Comparison of ENCODE assay signal across 28 cellular contexts in genomic region chr18:21841570-21841969, GRCh38.
"Had no signal": no experiment of that assay in that cellular context is flagged by ENCODE, and none has a peak within 500 bp of the region (broad histone marks: within the 10 kb centered on the region; RNA-seq: fewer than 3 reads in every experiment).

No MANE protein-coding gene starts in this region.

- H3K4me3 ChIP-seq: stomach, suprapubic skin, testis, thoracic aorta, thyroid gland, tibial artery, tibial nerve, transverse colon, upper lobe of left lung, upper lobe of right lung, uterus, vagina had no signal

- ATAC-seq: stimulated activated effector memory CD8-positive, alpha-beta T cell treated with anti-CD3 and anti-CD28 coated beads, Interleukin-12 subunit alpha, Interleukin-12 subunit beta, amount 100 ng/mL, for 72 hours; stimulated activated memory B cell treated with anti-CD40 and anti-IgM and Interleukin-4, amounts not matched to agents 10 μg/mL and 1 μg/mL and 100 μg/mL, for 72 hours; stimulated activated naive B cell treated with anti-CD40 and anti-IgM and Interleukin-4, amounts not matched to agents 10 μg/mL and 1 μg/mL and 100 μg/mL, for 72 hours; stimulated activated naive CD8-positive, alpha-beta T cell treated with anti-CD3 and anti-CD28 coated beads, Interleukin-15, amount 100 ng/mL, for 72 hours; stimulated activated naive CD8-positive, alpha-beta T cell treated with anti-CD3 and anti-CD28 coated beads, Interleukin-15, Interleukin-2, amounts not matched to agents 100 U/mL and 50 U/mL, for 24 hours; upper lobe of right lung had no signal

- DNase-seq: stimulated activated CD4-positive, alpha-beta T cell treated with anti-CD3 and anti-CD28 coated beads, Interleukin-2, amount 100 ng/mL, for 48 hours; stimulated activated CD4-positive, alpha-beta T cell treated with anti-CD3 and anti-CD28 coated beads, Interleukin-4, amount 100 ng/mL, for 1 hour; stimulated activated CD4-positive, alpha-beta T cell treated with anti-CD3 and anti-CD28 coated beads, Interleukin-4, amount 100 ng/mL, for 24 hours; stimulated activated CD4-positive, alpha-beta T cell treated with anti-CD3 and anti-CD28 coated beads, Interleukin-4, amount 100 ng/mL, for 4 hours; stimulated activated CD8-positive, alpha-beta memory T cell treated with anti-CD3 and anti-CD28 coated beads, Interleukin-4, amount 100 ng/mL, for 48 hours; stimulated activated naive B cell treated with anti-CD40 and anti-IgM and Interleukin-4, amounts not matched to agents 10 μg/mL and 1 μg/mL and 100 μg/mL, for 72 hours; stimulated activated naive CD4-positive, alpha-beta T cell; stimulated activated naive CD4-positive, alpha-beta T cell treated with Interleukin-2 at 50 U/mL for 16 hours; stimulated activated naive CD8-positive, alpha-beta T cell treated with anti-CD3 and anti-CD28 coated beads, Interleukin-15, amount 100 ng/mL, for 72 hours; stimulated activated naive CD8-positive, alpha-beta T cell treated with anti-CD3 and anti-CD28 coated beads, Interleukin-15, Interleukin-2, amounts not matched to agents 100 U/mL and 50 U/mL, for 24 hours; stomach; substantia nigra; testis; thyroid gland; tibial artery; transverse colon; trophoblast cell; upper lobe of left lung; upper lobe of right lung; uterus had no signal

- H3K4me1 Mint-ChIP-seq: stimulated activated effector memory CD8-positive, alpha-beta T cell treated with anti-CD3 and anti-CD28 coated beads, Interleukin-12 subunit alpha, Interleukin-12 subunit beta, amount 100 ng/mL, for 72 hours; stimulated activated memory B cell treated with anti-CD40 and anti-IgM and Interleukin-4, amounts not matched to agents 10 μg/mL and 1 μg/mL and 100 μg/mL, for 72 hours; stimulated activated naive B cell treated with anti-CD40 and anti-IgM and Interleukin-4, amounts not matched to agents 10 μg/mL and 1 μg/mL and 100 μg/mL, for 72 hours; stimulated activated naive CD8-positive, alpha-beta T cell treated with anti-CD3 and anti-CD28 coated beads, Interleukin-15, amount 100 ng/mL, for 72 hours had no signal

- H3K9me3 ChIP-seq: stomach, suprapubic skin, testis, thoracic aorta, thyroid gland, tibial artery, tibial nerve, transverse colon, upper lobe of left lung, upper lobe of right lung, uterus, vagina had no signal

- H3K27me3 Mint-ChIP-seq: stimulated activated memory B cell treated with anti-CD40 and anti-IgM and Interleukin-4, amounts not matched to agents 10 μg/mL and 1 μg/mL and 100 μg/mL, for 72 hours; stimulated activated naive B cell treated with anti-CD40 and anti-IgM and Interleukin-4, amounts not matched to agents 10 μg/mL and 1 μg/mL and 100 μg/mL, for 72 hours; stimulated activated naive CD8-positive, alpha-beta T cell treated with anti-CD3 and anti-CD28 coated beads, Interleukin-15, amount 100 ng/mL, for 72 hours; stimulated activated naive CD8-positive, alpha-beta T cell treated with anti-CD3 and anti-CD28 coated beads, Interleukin-15, Interleukin-2, amounts not matched to agents 100 ng/mL and 50 ng/mL, for 24 hours; type B pancreatic cell had no signal

- H3K27ac Mint-ChIP-seq: stimulated activated effector memory CD8-positive, alpha-beta T cell treated with anti-CD3 and anti-CD28 coated beads, Interleukin-12 subunit alpha, Interleukin-12 subunit beta, amount 100 ng/mL, for 72 hours; stimulated activated memory B cell treated with anti-CD40 and anti-IgM and Interleukin-4, amounts not matched to agents 10 μg/mL and 1 μg/mL and 100 μg/mL, for 72 hours; stimulated activated naive B cell treated with anti-CD40 and anti-IgM and Interleukin-4, amounts not matched to agents 10 μg/mL and 1 μg/mL and 100 μg/mL, for 72 hours; stimulated activated naive CD8-positive, alpha-beta T cell treated with anti-CD3 and anti-CD28 coated beads, Interleukin-15, Interleukin-2, amounts not matched to agents 100 ng/mL and 50 ng/mL, for 24 hours; type B pancreatic cell had no signal

- H3K4me1 ChIP-seq: stomach, suprapubic skin, testis, thyroid gland, tibial artery, tibial nerve, transverse colon, upper lobe of left lung, upper lobe of right lung, uterus, vagina had no signal

- H3K4me3 Mint-ChIP-seq: stimulated activated effector memory CD8-positive, alpha-beta T cell treated with anti-CD3 and anti-CD28 coated beads, Interleukin-12 subunit alpha, Interleukin-12 subunit beta, amount 100 ng/mL, for 72 hours; stimulated activated memory B cell treated with anti-CD40 and anti-IgM and Interleukin-4, amounts not matched to agents 10 μg/mL and 1 μg/mL and 100 μg/mL, for 72 hours; stimulated activated naive B cell treated with anti-CD40 and anti-IgM and Interleukin-4, amounts not matched to agents 10 μg/mL and 1 μg/mL and 100 μg/mL, for 72 hours; stimulated activated naive CD8-positive, alpha-beta T cell treated with anti-CD3 and anti-CD28 coated beads, Interleukin-15, amount 100 ng/mL, for 72 hours; stimulated activated naive CD8-positive, alpha-beta T cell treated with anti-CD3 and anti-CD28 coated beads, Interleukin-15, Interleukin-2, amounts not matched to agents 100 ng/mL and 50 ng/mL, for 24 hours; type B pancreatic cell had no signal

- H3K36me3 ChIP-seq: uterus had no signal

- H3K27me3 ChIP-seq: stomach, suprapubic skin, testis, thyroid gland, tibial artery, tibial nerve, transverse colon, upper lobe of left lung, upper lobe of right lung, uterus, vagina had no signal

- H3K9me3 Mint-ChIP-seq: stimulated activated effector memory CD8-positive, alpha-beta T cell treated with anti-CD3 and anti-CD28 coated beads, Interleukin-12 subunit alpha, Interleukin-12 subunit beta, amount 100 ng/mL, for 72 hours; stimulated activated memory B cell treated with anti-CD40 and anti-IgM and Interleukin-4, amounts not matched to agents 10 μg/mL and 1 μg/mL and 100 μg/mL, for 72 hours; stimulated activated naive B cell treated with anti-CD40 and anti-IgM and Interleukin-4, amounts not matched to agents 10 μg/mL and 1 μg/mL and 100 μg/mL, for 72 hours; stimulated activated naive CD8-positive, alpha-beta T cell treated with anti-CD3 and anti-CD28 coated beads, Interleukin-15, amount 100 ng/mL, for 72 hours; stimulated activated naive CD8-positive, alpha-beta T cell treated with anti-CD3 and anti-CD28 coated beads, Interleukin-15, Interleukin-2, amounts not matched to agents 100 ng/mL and 50 ng/mL, for 24 hours; type B pancreatic cell had no signal

- H3K27ac ChIP-seq: stomach, suprapubic skin, testis, thoracic aorta, thyroid gland, tibial artery, tibial nerve, transverse colon, upper lobe of left lung, upper lobe of right lung, uterus, vagina had no signal
